Comparison of ENCODE assay signal across 16 cellular contexts in genomic region chr16:13961099-13961811, GRCh38. TPM values are rescaled to one million over a fixed set of nuclear protein-coding genes. Genes with fewer than 3 reads are reported as not detected.
DNase-seq lines count a peak whose midpoint lies in the region; ATAC-seq and TF ChIP-seq lines count a peak whose summit lies in the region.
"Had no signal": no experiment of that assay in that cellular context is flagged by ENCODE, and none has a peak within 500 bp of the region (broad histone marks: within the 10 kb centered on the region; RNA-seq: fewer than 3 reads in every experiment).

No MANE protein-coding gene starts in this region.

- no peak overlapping the region for H3K27ac Mint-ChIP-seq in activated T-helper 17 cell treated with anti-CD3 and anti-CD28 coated beads, Interleukin-2, amount 50 U/mL, for 72 hours
- H3K27ac Mint-ChIP-seq: activated T-cell treated with anti-CD3 and anti-CD28 coated beads, Interleukin-2, amount 50 U/mL, for 24 hours had no signal

- 82 to 84% methylated on average over 8 of the region's 8 CpGs for WGBS in lower leg skin, 2 donors

- intact Hi-C loops in A673 (cut with micrococcal nuclease; ENCODE audit: unreplicated experiment) (no loop called here), lower leg skin (cut with DNase I; ENCODE audit: low total_unique reads) (no loop called here)

- peaks cover 8% of the 10 kb centered on the region for H3K27me3 Mint-ChIP-seq in activated T-helper 17 cell treated with anti-CD3 and anti-CD28 coated beads, Interleukin-2, amount 50 U/mL, for 72 hours

- H3K36me3 Mint-ChIP-seq in activated T-helper 17 cell treated with anti-CD3 and anti-CD28 coated beads, Interleukin-2, amount 50 U/mL, for 72 hours (ENCODE audit: low read depth), result no peaks in the 10 kb centered on the region

- H3K4me1 Mint-ChIP-seq in activated T-helper 17 cell treated with anti-CD3 and anti-CD28 coated beads, Interleukin-2, amount 50 U/mL, for 72 hours, result peaks cover 21% of the 10 kb centered on the region

- POLR2A ChIA-PET in A673 (lab: Charles Lee; ENCODE audit: low non-redundant PET), result no interaction called here

- TF ChIP-seq POLR2A in lower leg skin (IDR thresholded peaks at IDR 0.05), result no peak

- ATAC-seq in activated T-helper 17 cell treated with anti-CD3 and anti-CD28 coated beads, Interleukin-2, amount 50 U/mL, for 72 hours (replicated peaks), result no peak
- no peak for ATAC-seq in HG03520 (IDR thresholded peaks at IDR 0.05; ENCODE audit: unreplicated experiment)

- H3K27me3 ChIP-seq in A673 (replicated peaks; ENCODE audit: insufficient read depth, low read depth, low read length, poor library complexity) (no peaks in the 10 kb centered on the region), SJCRH30 (no peaks in the 10 kb centered on the region)

- H3K4me1 ChIP-seq in A673 (ENCODE audit: insufficient read depth, low read length, poor library complexity, severe bottlenecking), result peaks cover 21% of the 10 kb centered on the region
- H3K4me1 ChIP-seq in SJCRH30, result peaks cover 11% of the 10 kb centered on the region

- BruUV-seq in A673 (replicated peaks; lab: Mats Ljungman, UMichigan), result no TSS peak

- TF ChIP-seq CTCF in A673 (conservative IDR thresholded peaks at IDR 0.05; ENCODE audit: low read depth, low read length) (no peak), HFF-Myc (IDR thresholded peaks at IDR 0.05; ENCODE audit: low read depth, low read length, missing control alignments) (no peak), foreskin fibroblast (IDR thresholded peaks at IDR 0.05; ENCODE audit: low read depth, low read length) (no peak), lower leg skin (IDR thresholded peaks at IDR 0.05) (no peak)

- H3K36me3 ChIP-seq in A673 (ENCODE audit: insufficient read depth, low read length, poor library complexity, severe bottlenecking) (no peaks in the 10 kb centered on the region), SJCRH30 (no peaks in the 10 kb centered on the region)

- H3K9me3 Mint-ChIP-seq in activated T-helper 17 cell treated with anti-CD3 and anti-CD28 coated beads, Interleukin-2, amount 50 U/mL, for 72 hours, result no peaks in the 10 kb centered on the region

- DNase-seq in A673 (ENCODE audit: low spot score) (peak; percentile 52), HFF-Myc (ENCODE audit: extremely low read depth, low read depth) (peak; percentile 35), SJCRH30 (peak; percentile 59 to 84), foreskin fibroblast (peak; percentile 41 to 70), NCI-H1048 (lab: John Stamatoyannopoulos, UW) (no peak), lower leg skin (ENCODE audit: low spot score in 2 of 2) (no peak)
- DNase-seq: activated T-cell treated with anti-CD3 and anti-CD28 coated beads, Interleukin-2, amount 50 U/mL, for 24 hours; amygdala; C1 segment of cervical spinal cord; GF-D8; hypothalamus; stimulated activated CD4-positive, alpha-beta T cell treated with anti-CD3 and anti-CD28 coated beads, Interleukin-2, amount 100 ng/mL, for 48 hours; stimulated activated naive CD4-positive, alpha-beta T cell treated with Interleukin-2 at 50 U/mL for 16 hours had no signal

- CTCF ChIA-PET in A673 (lab: Charles Lee), result no interaction called here

- H3K27ac ChIP-seq in A673 (ENCODE audit: low read depth, low read length, poor library complexity, severe bottlenecking), result no peak overlapping the region
- no peak overlapping the region for H3K27ac ChIP-seq in SJCRH30

- H3K4me3 ChIP-seq in A673 (ENCODE audit: low read depth, low read length, poor library complexity, severe bottlenecking) (no peak overlapping the region), HFF-Myc (replicated peaks; ENCODE audit: low read depth, low read length) (no peak overlapping the region), SJCRH30 (peak overlapping the region; percentile 29), foreskin fibroblast (ENCODE audit: low read depth in 1 of 2, low read length in 2 of 2) (no peak overlapping the region), lower leg skin (ENCODE audit: low read depth, poor library complexity, severe bottlenecking) (no peak overlapping the region)
- H3K4me3 ChIP-seq: lung had no signal

- no peak overlapping the region for H3K4me3 Mint-ChIP-seq in activated T-helper 17 cell treated with anti-CD3 and anti-CD28 coated beads, Interleukin-2, amount 50 U/mL, for 72 hours
- H3K4me3 Mint-ChIP-seq: activated T-cell treated with anti-CD3 and anti-CD28 coated beads, Interleukin-2, amount 50 U/mL, for 24 hours had no signal

- H3K9me3 ChIP-seq in A673 (ENCODE audit: low read depth, low read length, poor library complexity, severe bottlenecking), result no peaks in the 10 kb centered on the region
- H3K9me3 ChIP-seq in SJCRH30 (replicated peaks), result no peaks in the 10 kb centered on the region

RNA-seq across cellular contexts. Expression of gene ERCC4, which starts 41.3 kb away (rescaled TPM):
- total RNA-seq in A673 (2021), result 18.5 and 18.8 TPM in 2 replicates
- 8.3 and 9.2 TPM in 2 replicates for total RNA-seq in SJCRH30 (2014; rRNA removed; shearing (Covaris generic))
- 10 to 100 TPM in 1 of 2 donors, 1 to 10 TPM in 1; 6.1 to 11.2 TPM for total RNA-seq in activated T-helper 17 cell treated with anti-CD3 and anti-CD28 coated beads, Interleukin-2, amount 50 U/mL, for 72 hours
- 10 to 100 TPM in 1 of 4 donors, 1 to 10 TPM in 3; 4.0 to 11.6 (median 6.9) TPM for total RNA-seq in lower leg skin

Comparison
In these comparisons a context has a peak if more than half of its experiments do, and no peak if none do; other contexts are left out.
1. DNase-seq: peak in A673 (single experiment), HFF-Myc (single experiment), SJCRH30 (2 of 2) and foreskin fibroblast (2 of 2); none in NCI-H1048 (single experiment) and lower leg skin (0 of 2).